In the genomic region with DNA sequence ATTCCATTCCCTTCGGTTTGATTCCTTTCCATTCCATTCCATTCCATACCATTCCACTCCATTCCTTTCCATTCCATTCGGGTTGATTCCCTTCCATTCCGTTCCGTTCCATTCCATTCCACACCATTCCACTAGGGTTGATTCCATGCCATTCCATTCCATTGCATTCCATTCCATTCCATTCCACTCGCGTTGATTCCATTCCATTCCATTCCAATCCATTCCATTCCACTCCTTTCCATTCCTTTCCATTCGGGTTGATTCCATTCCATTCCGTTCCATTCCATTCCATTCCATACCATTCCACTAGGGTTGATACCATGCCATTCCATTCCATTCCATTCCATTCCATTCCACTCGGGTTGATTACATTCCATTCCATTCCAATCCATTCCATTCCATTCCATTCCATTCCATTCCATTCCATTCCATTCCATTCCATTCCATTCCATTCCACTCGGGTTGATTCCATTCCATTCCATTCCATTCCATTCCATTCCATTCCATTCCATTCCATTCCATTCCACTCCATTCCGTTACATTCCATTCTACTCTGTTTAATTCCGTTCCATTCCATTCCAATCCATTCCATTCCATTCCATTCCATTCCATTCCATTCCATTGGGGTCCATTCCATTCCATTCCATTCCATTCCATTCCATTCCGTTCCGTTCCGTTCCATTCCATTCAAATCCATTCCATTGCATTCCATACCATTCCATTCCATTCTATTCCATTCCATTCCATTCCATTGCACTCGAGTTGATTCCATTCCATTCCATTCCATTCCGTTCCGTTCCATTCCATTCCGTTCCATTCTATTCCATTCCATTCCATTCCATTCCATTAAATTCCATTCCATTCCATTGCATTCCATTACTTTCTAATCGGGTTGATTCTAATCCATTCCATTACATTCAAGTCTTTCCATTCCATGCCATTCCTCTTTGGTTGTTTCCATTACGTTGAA, we compare ENCODE assay signal across 8 cellular contexts.
DNase-seq lines count a peak whose midpoint lies in the region; ATAC-seq and TF ChIP-seq lines count a peak whose summit lies in the region.
"Not testable (repeated sequence)": the region's sequence is repeated elsewhere in the genome, so short reads cannot be mapped to it uniquely, and the experiment has no call there.

No MANE protein-coding gene starts in this region.

- H3K4me3 Mint-ChIP-seq in CD4-positive, alpha-beta T cell; activated B cell treated with CpG ODN at 0.5 μM for 24 hours; endodermal cell: not testable (repeated sequence)

- peaks cover 51% of the 10 kb centered on the region for H3K36me3 Mint-ChIP-seq in CD4-positive, alpha-beta T cell (ENCODE audit: low read depth)
- H3K36me3 Mint-ChIP-seq in activated B cell treated with CpG ODN at 0.5 μM for 24 hours (ENCODE audit: low read depth) = not testable (repeated sequence)
- peaks cover 43% of the 10 kb centered on the region for H3K36me3 Mint-ChIP-seq in endodermal cell (ENCODE audit: low read depth)

- POLR2A ChIA-PET in CD4-positive, alpha-beta T cell (lab: Charles Lee); activated B cell treated with CpG ODN at 0.5 μM for 24 hours (lab: Charles Lee): not testable (repeated sequence)

- TF ChIP-seq CTCF in CD4-positive, alpha-beta T cell (IDR thresholded peaks at IDR 0.05); HL-60 (IDR thresholded peaks at IDR 0.05; ENCODE audit: insufficient read depth, low read length); activated B cell treated with CpG ODN at 0.5 μM for 24 hours (IDR thresholded peaks at IDR 0.05); endodermal cell (conservative IDR thresholded peaks at IDR 0.05): not testable (repeated sequence)

- not testable (repeated sequence) for H3K36me3 ChIP-seq in endodermal cell (ENCODE audit: control insufficient read depth, insufficient read depth, low read length); iPS-20b (ENCODE audit: insufficient read depth, low read depth, low read length)

- not testable (repeated sequence) for H3K9ac ChIP-seq in endodermal cell (ENCODE audit: extremely low read depth, low read length, poor library complexity, severe bottlenecking); iPS-20b (ENCODE audit: low read depth, low read length)

- peaks cover 85% of the 10 kb centered on the region for H3K9me3 ChIP-seq in CD4-positive, alpha-beta T cell (ENCODE audit: control insufficient read depth, low read length)
- H3K9me3 ChIP-seq in endodermal cell (ENCODE audit: control insufficient read depth, low read length) (peaks cover 98% of the 10 kb centered on the region), iPS-20b (ENCODE audit: insufficient read depth, low read depth, low read length) (peaks cover 97% of the 10 kb centered on the region)

- not testable (repeated sequence) for DNase-seq in CD4-positive, alpha-beta T cell; activated B cell treated with CpG ODN at 0.5 μM for 24 hours
- DNase-seq in HL-60 (ENCODE audit: low read depth in 1 of 2, low spot score in 1 of 2) (peak; percentile 9 to 82), endodermal cell (peak; percentile 51), renal cortical epithelial cell (ENCODE audit: low read depth) (peak; percentile 93)

- intact Hi-C loops in CD4-positive, alpha-beta T cell (cut with DNase I, micrococcal nuclease); activated B cell treated with CpG ODN at 0.5 μM for 24 hours (cut with micrococcal nuclease): not testable (repeated sequence)

- H3K9me3 Mint-ChIP-seq in CD4-positive, alpha-beta T cell = peaks cover 45% of the 10 kb centered on the region
- H3K9me3 Mint-ChIP-seq in activated B cell treated with CpG ODN at 0.5 μM for 24 hours (peaks cover 54% of the 10 kb centered on the region), endodermal cell (peaks cover 100% of the 10 kb centered on the region)

- CTCF ChIA-PET in CD4-positive, alpha-beta T cell (lab: Charles Lee); activated B cell treated with CpG ODN at 0.5 μM for 24 hours (lab: Charles Lee): not testable (repeated sequence)

- H3K27ac Mint-ChIP-seq in CD4-positive, alpha-beta T cell; activated B cell treated with CpG ODN at 0.5 μM for 24 hours; endodermal cell: not testable (repeated sequence)

- 54 to 58% methylated on average over 21 of the region's 21 CpGs for WGBS in endodermal cell (ENCODE audit: insufficient coverage in 1 of 2, insufficient read length in 1 of 2), 2 experiments

- H3K27ac ChIP-seq in CD4-positive, alpha-beta T cell (ENCODE audit: low read depth, low read length); HL-60 (replicated peaks); endodermal cell (ENCODE audit: low read depth, low read length); iPS-20b (ENCODE audit: low read length): not testable (repeated sequence)

- H3K4me3 ChIP-seq in HL-60 (replicated peaks; ENCODE audit: insufficient read depth, low read length) = not testable (repeated sequence)
- peak overlapping the region; percentile 9 for H3K4me3 ChIP-seq in endodermal cell (ENCODE audit: low read length)
- H3K4me3 ChIP-seq in iPS-20b (ENCODE audit: low read length) = 0 out of 2 replicates have a peak overlapping the region, but pooled peaks have one; percentile 16

- H3K27me3 Mint-ChIP-seq in CD4-positive, alpha-beta T cell; activated B cell treated with CpG ODN at 0.5 μM for 24 hours; endodermal cell (ENCODE audit: insufficient read depth): not testable (repeated sequence)

- ATAC-seq in CD4-positive, alpha-beta T cell (ENCODE audit: poor library complexity) = peak; percentile 69
- ATAC-seq in GM19397 (IDR thresholded peaks at IDR 0.05; ENCODE audit: unreplicated experiment) = peak; percentile 75
- ATAC-seq in HG02840 (IDR thresholded peaks at IDR 0.05; ENCODE audit: low FRiP score, unreplicated experiment) = peak; percentile 79
- peak; percentile 42 for ATAC-seq in activated B cell treated with CpG ODN at 0.5 μM for 24 hours (ENCODE audit: low read depth)

- not testable (repeated sequence) for H3K4me1 Mint-ChIP-seq in CD4-positive, alpha-beta T cell (ENCODE audit: low read depth); activated B cell treated with CpG ODN at 0.5 μM for 24 hours; endodermal cell

- H3K27me3 ChIP-seq in CD4-positive, alpha-beta T cell (ENCODE audit: control insufficient read depth, insufficient read depth, low read length); HL-60 (ENCODE audit: insufficient read depth, poor library complexity, severe bottlenecking); endodermal cell (ENCODE audit: control insufficient read depth, insufficient read depth, low read length, poor library complexity, severe bottlenecking); iPS-20b (ENCODE audit: insufficient read depth, low read length): not testable (repeated sequence)

- H3K4me1 ChIP-seq in endodermal cell (ENCODE audit: control insufficient read depth, insufficient read depth, low read length); iPS-20b (ENCODE audit: insufficient read depth, low read length): not testable (repeated sequence)
